Comparison of ENCODE assay signal across 20 cellular contexts in genomic region chr6:137472738-137473137, GRCh38. TPM values are rescaled to one million over a fixed set of nuclear protein-coding genes. Genes with fewer than 3 reads are reported as not detected.
DNase-seq lines count a peak whose midpoint lies in the region; ATAC-seq, FAIRE-seq and TF ChIP-seq lines count a peak whose summit lies in the region.
"Had no signal": no experiment of that assay in that cellular context is flagged by ENCODE, and none has a peak within 500 bp of the region (broad histone marks: within the 10 kb centered on the region; RNA-seq: fewer than 3 reads in every experiment).

No MANE protein-coding gene starts in this region.

- H3K9me3 Mint-ChIP-seq in glutamatergic neuron (ENCODE audit: unreplicated experiment): peaks cover 2% of the 10 kb centered on the region
- no peaks in the 10 kb centered on the region for H3K9me3 Mint-ChIP-seq in activated T-cell treated with anti-CD3 and anti-CD28 coated beads, Interleukin-2, amount 50 U/mL, for 4 hours
- H3K9me3 Mint-ChIP-seq in stimulated activated effector memory CD8-positive, alpha-beta T cell treated with anti-CD3 and anti-CD28 coated beads, Interleukin-12 subunit alpha, Interleukin-12 subunit beta, amount 100 ng/mL, for 72 hours: no peaks in the 10 kb centered on the region
- H3K9me3 Mint-ChIP-seq: CD4-positive, alpha-beta memory T cell; GM23338 had no signal

- no peak for ATAC-seq in A549
- ATAC-seq in activated T-cell treated with anti-CD3 and anti-CD28 coated beads, Interleukin-2, amount 50 U/mL, for 4 hours: no peak
- ATAC-seq in stimulated activated effector memory CD8-positive, alpha-beta T cell treated with anti-CD3 and anti-CD28 coated beads, Interleukin-12 subunit alpha, Interleukin-12 subunit beta, amount 100 ng/mL, for 72 hours: no peak
- ATAC-seq: GM23338 had no signal

- TF ChIP-seq POLR2A in A549 (IDR thresholded peaks at IDR 0.05; ENCODE audit: low read length): no peak

- peak overlapping the region; percentile 36 for H3K4me3 Mint-ChIP-seq in glutamatergic neuron (ENCODE audit: unreplicated experiment)
- no peak overlapping the region for H3K4me3 Mint-ChIP-seq in activated T-cell treated with anti-CD3 and anti-CD28 coated beads, Interleukin-2, amount 50 U/mL, for 4 hours
- H3K4me3 Mint-ChIP-seq in stimulated activated effector memory CD8-positive, alpha-beta T cell treated with anti-CD3 and anti-CD28 coated beads, Interleukin-12 subunit alpha, Interleukin-12 subunit beta, amount 100 ng/mL, for 72 hours: no peak overlapping the region
- H3K4me3 Mint-ChIP-seq: CD4-positive, alpha-beta memory T cell; GM23338 had no signal

- H3K9me3 ChIP-seq in A549: no peaks in the 10 kb centered on the region
- H3K9me3 ChIP-seq: BLaER1 had no signal

- H3K4me1 Mint-ChIP-seq in glutamatergic neuron (ENCODE audit: low read depth, unreplicated experiment): peaks cover 43% of the 10 kb centered on the region
- H3K4me1 Mint-ChIP-seq in activated T-cell treated with anti-CD3 and anti-CD28 coated beads, Interleukin-2, amount 50 U/mL, for 4 hours (ENCODE audit: low read depth): no peaks in the 10 kb centered on the region
- no peaks in the 10 kb centered on the region for H3K4me1 Mint-ChIP-seq in stimulated activated effector memory CD8-positive, alpha-beta T cell treated with anti-CD3 and anti-CD28 coated beads, Interleukin-12 subunit alpha, Interleukin-12 subunit beta, amount 100 ng/mL, for 72 hours
- H3K4me1 Mint-ChIP-seq: CD14-positive monocyte; CD4-positive, alpha-beta memory T cell had no signal

- no peaks in the 10 kb centered on the region for H3K4me1 ChIP-seq in A549
- H3K4me1 ChIP-seq: BLaER1 had no signal

- DNase-seq in DMS 273 (lab: John Stamatoyannopoulos, UW; ENCODE audit: unreplicated experiment): peak; percentile 23
- no peak for DNase-seq in DMS 273 treated with DMSO at 0.1 percent for 48 hours (lab: John Stamatoyannopoulos, UW)
- no peak for DNase-seq in A549 (ENCODE audit: low read depth in 1 of 2, low spot score in 1 of 2)
- peak; percentile 41 for DNase-seq in NCI-H446 treated with DMSO at 0.1 percent for 48 hours (lab: John Stamatoyannopoulos, UW)
- DNase-seq in glutamatergic neuron: no peak
- no peak for DNase-seq in activated T-cell treated with anti-CD3 and anti-CD28 coated beads, Interleukin-2, amount 50 U/mL, for 4 hours
- DNase-seq in stimulated activated effector memory CD8-positive, alpha-beta T cell treated with anti-CD3 and anti-CD28 coated beads, Interleukin-12 subunit alpha, Interleukin-12 subunit beta, amount 100 ng/mL, for 72 hours (ENCODE audit: low spot score in 2 of 2): no peak
- DNase-seq: CD4-positive, alpha-beta memory T cell; COR-L47; DMS79 treated with DMSO at 0.1 percent for 48 hours; GF-D8; HCEC 1CT had no signal

- TF ChIP-seq RAD21 in A549 (conservative IDR thresholded peaks at IDR 0.05 in 1 of 2, IDR thresholded peaks at IDR 0.05 in 1 of 2): no peak

- no peaks in the 10 kb centered on the region for H3K36me3 Mint-ChIP-seq in glutamatergic neuron (ENCODE audit: unreplicated experiment)
- no peaks in the 10 kb centered on the region for H3K36me3 Mint-ChIP-seq in activated T-cell treated with anti-CD3 and anti-CD28 coated beads, Interleukin-2, amount 50 U/mL, for 4 hours (ENCODE audit: insufficient read depth)
- no peaks in the 10 kb centered on the region for H3K36me3 Mint-ChIP-seq in stimulated activated effector memory CD8-positive, alpha-beta T cell treated with anti-CD3 and anti-CD28 coated beads, Interleukin-12 subunit alpha, Interleukin-12 subunit beta, amount 100 ng/mL, for 72 hours
- H3K36me3 Mint-ChIP-seq: CD14-positive monocyte had no signal

- H3K27ac ChIP-seq in A549: no peak overlapping the region
- H3K27ac ChIP-seq: 22Rv1, BLaER1 had no signal

- H3K27ac Mint-ChIP-seq in glutamatergic neuron (ENCODE audit: unreplicated experiment): peak overlapping the region; percentile 92
- H3K27ac Mint-ChIP-seq in stimulated activated effector memory CD8-positive, alpha-beta T cell treated with anti-CD3 and anti-CD28 coated beads, Interleukin-12 subunit alpha, Interleukin-12 subunit beta, amount 100 ng/mL, for 72 hours: no peak overlapping the region
- H3K27ac Mint-ChIP-seq: CD14-positive monocyte; CD4-positive, alpha-beta memory T cell; GM23338 had no signal

- TF ChIP-seq EP300 in A549 (IDR thresholded peaks at IDR 0.05): no peak

- TF ChIP-seq CTCF in A549 (IDR thresholded peaks at IDR 0.05): no peak
- TF ChIP-seq CTCF in glutamatergic neuron (IDR thresholded peaks at IDR 0.05; ENCODE audit: partially characterized antibody, unreplicated experiment): no peak

- no peak overlapping the region for H3K4me3 ChIP-seq in A549
- H3K4me3 ChIP-seq: BLaER1, GM23338 had no signal

- no peak for FAIRE-seq in A549 (lab: Jason Lieb, UNC)
- FAIRE-seq: H54 had no signal

- peaks cover 4% of the 10 kb centered on the region for H3K27me3 Mint-ChIP-seq in glutamatergic neuron (ENCODE audit: unreplicated experiment)
- H3K27me3 Mint-ChIP-seq in activated T-cell treated with anti-CD3 and anti-CD28 coated beads, Interleukin-2, amount 50 U/mL, for 4 hours (ENCODE audit: low read depth): peaks cover 26% of the 10 kb centered on the region

- CTCF ChIA-PET in A549 (lab: Yijun Ruan, JAX): no interaction called here

- no peak overlapping the region for H3K4me2 ChIP-seq in A549
- H3K4me2 ChIP-seq: BLaER1, GM23338 had no signal

- POLR2A ChIA-PET in A549 (lab: Yijun Ruan, JAX): no interaction called here

TF ChIP-seq in A549, 52 proteins besides CTCF, POLR2A, EP300 and RAD21:
- TF ChIP-seq, protein P1, sequence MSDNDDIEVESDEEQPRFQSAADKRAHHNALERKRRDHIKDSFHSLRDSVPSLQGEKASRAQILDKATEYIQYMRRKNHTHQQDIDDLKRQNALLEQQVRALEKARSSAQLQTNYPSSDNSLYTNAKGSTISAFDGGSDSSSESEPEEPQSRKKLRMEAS (IDR thresholded peaks at IDR 0.05): no peak
- TF ChIP-seq RARB (CRISPR knock-in tag; IDR thresholded peaks at IDR 0.05) (no peak), POLR2AphosphoS2 (conservative IDR thresholded peaks at IDR 0.05; ENCODE audit: low read length) (no peak), MYC (IDR thresholded peaks at IDR 0.05; ENCODE audit: borderline replicate concordance, low read length) (no peak), TFCP2L1 (CRISPR knock-in tag; IDR thresholded peaks at IDR 0.05) (no peak), MAFK (IDR thresholded peaks at IDR 0.05; ENCODE audit: partially characterized antibody) (peak; percentile 56), NFE2L2 (conservative IDR thresholded peaks at IDR 0.05; ENCODE audit: low read length) (no peak)

RNA-seq across cellular contexts. Expression of gene OLIG3, which starts 21.5 kb away (rescaled TPM):
- polyA plus RNA-seq in A549 (2011; rRNA removed): not detected in 2 replicates
- polyA plus RNA-seq in A549 (2012; cell fraction: cytosol; rRNA removed): not detected in 2 replicates
- not detected in 2 replicates for polyA plus RNA-seq in A549 (2012; cell fraction: nucleus; rRNA removed)
- polyA plus RNA-seq in A549 (2017; fragmentation: RNase III; extraction: RNeasy Plus Mini Kit Qiagen cat#74134 plus additional on column Dnase treatment): not detected in 3 replicates
- not detected in 2 replicates for polyA minus RNA-seq in A549 (2011; rRNA and poly(A)+ RNA removed)
- total RNA-seq in glutamatergic neuron (ENCODE audit: unreplicated experiment): 75.1 TPM
- not detected for total RNA-seq in activated T-cell treated with anti-CD3 and anti-CD28 coated beads, Interleukin-2, amount 50 U/mL, for 4 hours
- total RNA-seq: A673; CD4-positive, alpha-beta memory T cell; HT-29 had no signal
- polyA plus RNA-seq: AG04450; CD14-positive monocyte; CD4-positive, alpha-beta memory T cell had no signal

Comparison
In these comparisons a context has a peak if more than half of its experiments do, and no peak if none do; other contexts are left out.
1. DNase-seq: peak in DMS 273 (single experiment) and NCI-H446 treated with DMSO at 0.1 percent for 48 hours (single experiment); none in DMS 273 treated with DMSO at 0.1 percent for 48 hours (single experiment), A549 (0 of 2), glutamatergic neuron (single experiment), activated T-cell treated with anti-CD3 and anti-CD28 coated beads, Interleukin-2, amount 50 U/mL, for 4 hours (single experiment) and stimulated activated effector memory CD8-positive, alpha-beta T cell treated with anti-CD3 and anti-CD28 coated beads, Interleukin-12 subunit alpha, Interleukin-12 subunit beta, amount 100 ng/mL, for 72 hours (0 of 2).
2. RNA of gene OLIG3, which starts 21.5 kb away (total RNA-seq): 75.1 TPM in glutamatergic neuron (single experiment); not detected in activated T-cell treated with anti-CD3 and anti-CD28 coated beads, Interleukin-2, amount 50 U/mL, for 4 hours; every median in the first group is over 10 times any median in the second.